In the genomic region with DNA sequence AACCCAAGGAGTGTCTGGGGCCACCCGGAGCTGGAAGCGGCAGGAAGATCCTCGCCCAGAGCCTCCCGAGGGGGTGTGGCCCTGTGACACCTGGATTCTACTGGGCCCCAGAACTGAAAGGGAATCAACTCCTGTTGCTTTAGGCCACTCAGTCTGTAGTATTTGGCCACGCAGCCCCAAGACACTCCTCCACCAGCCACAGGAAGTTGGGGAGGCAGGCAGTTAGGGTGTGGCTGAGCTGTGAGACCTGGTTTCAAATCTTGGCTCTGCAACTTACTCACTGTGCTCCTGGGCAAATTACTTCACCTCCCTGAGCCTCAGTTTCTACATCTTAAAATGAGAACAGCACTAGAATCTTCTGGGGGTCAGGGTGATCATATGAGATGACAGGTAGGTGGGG, we compare ENCODE assay signal across 35 cellular contexts.
"Had no signal": no experiment of that assay in that cellular context is flagged by ENCODE, and none has a peak within 500 bp of the region (broad histone marks: within the 10 kb centered on the region; RNA-seq: fewer than 3 reads in every experiment).

No MANE protein-coding gene starts in this region.

- ATAC-seq: body of pancreas, Panc1, SK-N-SH treated with all-trans-retinoic acid at 6 μM for 48 hours had no signal

- H3K4me1 ChIP-seq: ascending aorta, body of pancreas, SJSA1 had no signal

- H3K36me3 ChIP-seq: ascending aorta, SJSA1 had no signal

- H3K27ac ChIP-seq: ascending aorta, body of pancreas, coronary artery, SJSA1 had no signal

- H3K9me3 Mint-ChIP-seq: activated naive CD8-positive, alpha-beta T cell treated with anti-CD3 and anti-CD28 coated beads, Interleukin-2, amount 50 U/mL, for 24 hours had no signal

- H3K4me1 Mint-ChIP-seq: activated naive CD8-positive, alpha-beta T cell treated with anti-CD3 and anti-CD28 coated beads, Interleukin-2, amount 50 U/mL, for 24 hours had no signal

- H3K4me3 Mint-ChIP-seq: activated naive CD8-positive, alpha-beta T cell treated with anti-CD3 and anti-CD28 coated beads, Interleukin-2, amount 50 U/mL, for 24 hours had no signal

- H3K9me3 ChIP-seq: ascending aorta, body of pancreas, SJSA1 had no signal

- H3K27me3 ChIP-seq: ascending aorta, body of pancreas, SJSA1 had no signal

- H3K4me3 ChIP-seq: ascending aorta, body of pancreas, coronary artery, SJSA1 had no signal

- H3K27me3 Mint-ChIP-seq: activated naive CD8-positive, alpha-beta T cell treated with anti-CD3 and anti-CD28 coated beads, Interleukin-2, amount 50 U/mL, for 24 hours had no signal

- FAIRE-seq: bronchial epithelial cell, TTC549 had no signal

- DNase-seq: activated CD4-positive, alpha-beta T cell treated with anti-CD3 and anti-CD28 coated beads, Interleukin-2, amount 50 U/mL, for 1 hour; activated CD4-positive, CD25-positive, alpha-beta regulatory T cell treated with anti-CD3 and anti-CD28 coated beads, Interleukin-2, amount 50 U/mL, for 72 hours; activated CD8-positive, alpha-beta memory T cell treated with anti-CD3 and anti-CD28 coated beads, Interleukin-2, amount 50 U/mL, for 48 hours; activated gamma-delta T cell; activated naive CD4-positive, alpha-beta T cell treated with anti-CD3 and anti-CD28 coated beads, Interleukin-2, amount 50 U/mL, for 16 hours; activated naive CD8-positive, alpha-beta T cell treated with anti-CD3 and anti-CD28 coated beads, Interleukin-2, amount 50 U/mL, for 24 hours; activated T-cell treated with anti-CD3 and anti-CD28 coated beads, Interleukin-2, amount 50 U/mL, for 1 hour; amniotic stem cell; body of pancreas; central memory CD4-positive, alpha-beta T cell; IMR-90; Kasumi-1; KBM-7; NCI-H1092; NCI-H1417 treated with DMSO at 0.1 percent for 48 hours; NCI-H1694; NCI-H2029; NCI-H2107; NCI-H2171 treated with DMSO at 0.1 percent for 48 hours; NCI-H226; NCI-H526 treated with DMSO at 0.1 percent for 48 hours; NCI-H82; NK-92 treated with Interleukin-12 subunit alpha and Interleukin-12 subunit beta, amount 100 ng/mL, for 24 hours; OCI-M1; RPMI8226; SHP77; SW 1271; T1000 had no signal

- H3K27ac Mint-ChIP-seq: activated naive CD8-positive, alpha-beta T cell treated with anti-CD3 and anti-CD28 coated beads, Interleukin-2, amount 50 U/mL, for 24 hours had no signal
